In genomic region chr16:68155425-68155824, GRCh38 we compare ENCODE assay signal across 1 cellular context.
TF ChIP-seq lines count a peak whose summit lies in the region.

No MANE protein-coding gene starts in this region.

TF ChIP-seq in HEK293, 187 proteins besides CTCF, POLR2A, EP300 and RAD21 (continued from another document):
- TF ChIP-seq INSM2 (tag by site-specific recombination; IDR thresholded peaks at IDR 0.05): no peak
TF ChIP-seq in HEK293: peak in this region for 1.
